Comparison of ENCODE assay signal across 26 cellular contexts in genomic region chr14:31440280-31440679, GRCh38. TPM values are rescaled to one million over a fixed set of nuclear protein-coding genes. Genes with fewer than 3 reads are reported as not detected.
"Had no signal": no experiment of that assay in that cellular context is flagged by ENCODE, and none has a peak within 500 bp of the region (broad histone marks: within the 10 kb centered on the region; RNA-seq: fewer than 3 reads in every experiment).

No MANE protein-coding gene starts in this region.

- H3K4me1 Mint-ChIP-seq: natural killer cell had no signal

- H3K36me3 Mint-ChIP-seq: natural killer cell had no signal

- H3K27ac ChIP-seq: parathyroid adenoma, skin epidermis, transverse colon, WERI-Rb-1 had no signal

- DNase-seq: activated CD4-positive, alpha-beta T cell treated with anti-CD3 and anti-CD28 coated beads for 1 hour; activated T-cell treated with anti-CD3 and anti-CD28 coated beads, Interleukin-2, amount 50 U/mL, for 24 hours; aorta; cerebellar nuclear complex; cortex of kidney; foreskin fibroblast; left lung; natural killer cell; stimulated activated naive B cell treated with anti-CD40 and anti-IgM and Interleukin-4, amounts not matched to agents 10 μg/mL and 1 μg/mL and 100 μg/mL, for 72 hours; transverse colon; WERI-Rb-1 had no signal

- H3K4me3 ChIP-seq: left lung, lung, skin epidermis, transverse colon had no signal

- H3K9me3 ChIP-seq: left lung, transverse colon had no signal

- ATAC-seq: activated naive CD4-positive, alpha-beta T cell treated with anti-CD3 and anti-CD28 coated beads, Interleukin-2, amount 50 U/mL, for 72 hours; activated T-helper 17 cell treated with anti-CD3 and anti-CD28 coated beads, Interleukin-2, amount 50 U/mL, for 72 hours; left lung; natural killer cell; right cardiac atrium; stimulated activated naive B cell treated with anti-CD40 and anti-IgM and Interleukin-4, amounts not matched to agents 10 μg/mL and 1 μg/mL and 100 μg/mL, for 72 hours had no signal

- H3K27me3 Mint-ChIP-seq: activated T-cell treated with anti-CD3 and anti-CD28 coated beads, Interleukin-2, amount 50 U/mL, for 24 hours; activated T-helper 17 cell treated with anti-CD3 and anti-CD28 coated beads, Interleukin-2, amount 50 U/mL, for 72 hours; stimulated activated naive B cell treated with anti-CD40 and anti-IgM and Interleukin-4, amounts not matched to agents 10 μg/mL and 1 μg/mL and 100 μg/mL, for 72 hours had no signal

- H3K4me1 ChIP-seq: left lung, parathyroid adenoma had no signal

- H3K27ac Mint-ChIP-seq: activated T-cell treated with anti-CD3 and anti-CD28 coated beads, Interleukin-2, amount 50 U/mL, for 24 hours; activated T-helper 17 cell treated with anti-CD3 and anti-CD28 coated beads, Interleukin-2, amount 50 U/mL, for 72 hours; natural killer cell; stimulated activated naive B cell treated with anti-CD40 and anti-IgM and Interleukin-4, amounts not matched to agents 10 μg/mL and 1 μg/mL and 100 μg/mL, for 72 hours had no signal

- H3K9me3 Mint-ChIP-seq: activated naive CD4-positive, alpha-beta T cell treated with anti-CD3 and anti-CD28 coated beads, Interleukin-2, amount 50 U/mL, for 72 hours; activated T-helper 17 cell treated with anti-CD3 and anti-CD28 coated beads, Interleukin-2, amount 50 U/mL, for 72 hours; natural killer cell; stimulated activated naive B cell treated with anti-CD40 and anti-IgM and Interleukin-4, amounts not matched to agents 10 μg/mL and 1 μg/mL and 100 μg/mL, for 72 hours had no signal

- H3K4me3 Mint-ChIP-seq: activated T-cell treated with anti-CD3 and anti-CD28 coated beads, Interleukin-2, amount 50 U/mL, for 24 hours; activated T-helper 17 cell treated with anti-CD3 and anti-CD28 coated beads, Interleukin-2, amount 50 U/mL, for 72 hours; natural killer cell; stimulated activated naive B cell treated with anti-CD40 and anti-IgM and Interleukin-4, amounts not matched to agents 10 μg/mL and 1 μg/mL and 100 μg/mL, for 72 hours had no signal

- FAIRE-seq: bronchial epithelial cell, endometrium, urothelium cell line had no signal

RNA-seq across cellular contexts. Expression of gene GPR33, which starts 47.6 kb away (rescaled TPM):
- total RNA-seq: activated naive CD4-positive, alpha-beta T cell treated with anti-CD3 and anti-CD28 coated beads, Interleukin-2, amount 50 U/mL, for 72 hours; activated T-helper 17 cell treated with anti-CD3 and anti-CD28 coated beads, Interleukin-2, amount 50 U/mL, for 72 hours; aorta; bronchial epithelial cell; epithelial cell of proximal tubule; kidney epithelial cell; left lung; lung; natural killer cell; pulmonary artery endothelial cell; right cardiac atrium; T-helper 2 cell treated with Interferon-gamma antibody and Interleukin-4, amounts not matched to agents 100 ng/mL and 5 ng/mL, for 36 hours; temporal lobe; transverse colon had no signal
- polyA plus RNA-seq: adipose tissue, aorta, lung, right cardiac atrium had no signal
